In the genomic region with DNA sequence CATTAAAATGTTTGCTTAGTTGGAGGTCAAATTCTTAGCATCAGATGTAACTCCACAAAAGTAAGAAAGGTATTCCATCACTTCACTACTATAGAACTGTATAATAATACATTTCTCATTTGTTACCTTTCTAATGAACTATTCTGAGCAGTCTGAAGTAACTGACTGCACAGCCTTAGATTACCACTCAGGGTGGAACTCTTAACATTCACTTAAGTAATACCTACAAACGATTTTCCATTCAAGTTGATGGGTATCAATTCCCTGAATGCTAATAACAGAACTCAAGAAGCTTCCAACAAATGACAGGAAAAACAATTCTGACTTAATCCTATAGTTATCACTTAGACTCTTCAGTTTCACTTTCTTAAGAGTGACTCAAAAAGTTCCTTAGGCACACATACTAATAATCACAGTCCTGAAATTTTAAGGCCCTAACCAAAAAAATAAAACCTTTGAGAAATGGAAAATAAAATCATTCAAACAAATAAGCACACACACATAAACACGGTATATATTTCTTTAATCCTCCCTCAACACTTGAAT, we compare ENCODE assay signal across 15 cellular contexts. TPM values are rescaled to one million over a fixed set of nuclear protein-coding genes. Genes with fewer than 3 reads are reported as not detected.
DNase-seq lines count a peak whose midpoint lies in the region; ATAC-seq, FAIRE-seq and TF ChIP-seq lines count a peak whose summit lies in the region.
"Had no signal": no experiment of that assay in that cellular context is flagged by ENCODE, and none has a peak within 500 bp of the region (broad histone marks: within the 10 kb centered on the region; RNA-seq: fewer than 3 reads in every experiment).

No MANE protein-coding gene starts in this region.

- H3K9me3 Mint-ChIP-seq in CD4-positive, alpha-beta memory T cell: no peaks in the 10 kb centered on the region
- H3K9me3 Mint-ChIP-seq: neural crest cell had no signal

- H3K9me1 ChIP-seq in keratinocyte (ENCODE audit: control insufficient read depth, extremely low read depth, insufficient read depth, low read length): no peaks in the 10 kb centered on the region

- peaks cover 36% of the 10 kb centered on the region for H3K79me2 ChIP-seq in keratinocyte (ENCODE audit: control insufficient read depth, insufficient read depth, low read length)

- peak overlapping the region; percentile 0 to 81 (median 75) for H3K27ac Mint-ChIP-seq in CD4-positive, alpha-beta memory T cell
- peak overlapping the region; percentile 62 for H3K27ac Mint-ChIP-seq in T-helper 17 cell

- no peak overlapping the region for H3K4me3 ChIP-seq in CD4-positive, alpha-beta memory T cell (ENCODE audit: low read length in 2 of 2)
- H3K4me3 ChIP-seq in keratinocyte (ENCODE audit: control insufficient read depth in 2 of 3, extremely low read depth in 1 of 3, insufficient read depth in 2 of 3, low read depth in 1 of 3, low read length in 3 of 3) (no peak overlapping the region), tibial artery (no peak overlapping the region), dorsolateral prefrontal cortex (no peak overlapping the region)
- H3K4me3 ChIP-seq: esophagus muscularis mucosa had no signal

- peak overlapping the region in 4 of 8 donors; percentile 7 to 57 (median 34) for H3K4me3 Mint-ChIP-seq in CD4-positive, alpha-beta memory T cell
- peak overlapping the region; percentile 31 for H3K4me3 Mint-ChIP-seq in T-helper 17 cell
- H3K4me3 Mint-ChIP-seq: neural crest cell had no signal

- peaks cover 42% of the 10 kb centered on the region for H3K4me1 ChIP-seq in CD4-positive, alpha-beta memory T cell (ENCODE audit: insufficient read depth, low read length)
- H3K4me1 ChIP-seq in keratinocyte (ENCODE audit: control insufficient read depth, extremely low read depth, insufficient read depth, low read length) (no peaks in the 10 kb centered on the region), tibial artery (peaks cover 0 to 12% (median 1%) of the 10 kb centered on the region in 4 donors)
- H3K4me1 ChIP-seq: Caco-2 had no signal

- DNase-seq in CD4-positive, alpha-beta memory T cell: no peak
- DNase-seq in T-helper 17 cell (no peak), keratinocyte (ENCODE audit: low read depth, low spot score) (no peak), NCI-H345 treated with DMSO at 0.1 percent for 48 hours (lab: John Stamatoyannopoulos, UW; ENCODE audit: unreplicated experiment) (no peak), tibial artery (no peak), dorsolateral prefrontal cortex (no peak), GM20000 (ENCODE audit: low spot score) (no peak)
- DNase-seq: activated CD4-positive, alpha-beta T cell treated with anti-CD3 and anti-CD28 coated beads, Interleukin-2, amount 50 U/mL, for 1 hour; Caco-2; MM.1S; NCI-H524; stimulated activated naive CD4-positive, alpha-beta T cell had no signal

- no peak overlapping the region for H3K4me2 ChIP-seq in keratinocyte (ENCODE audit: control insufficient read depth, extremely low read depth, insufficient read depth, low read depth, low read length)

- peak; percentile 13 for FAIRE-seq in keratinocyte (lab: Jason Lieb, UNC)

- no peaks in the 10 kb centered on the region for H3K27me3 ChIP-seq in CD4-positive, alpha-beta memory T cell (ENCODE audit: insufficient read depth, low read length)
- H3K27me3 ChIP-seq in keratinocyte (ENCODE audit: control insufficient read depth, extremely low read depth, insufficient read depth, low read length) (no peaks in the 10 kb centered on the region), tibial artery (no peaks in the 10 kb centered on the region), dorsolateral prefrontal cortex (no peaks in the 10 kb centered on the region)
- H3K27me3 ChIP-seq: esophagus muscularis mucosa had no signal

- peak overlapping the region; percentile 10 for H3K27ac ChIP-seq in CD4-positive, alpha-beta memory T cell (ENCODE audit: low read depth, low read length)
- H3K27ac ChIP-seq in keratinocyte (ENCODE audit: control insufficient read depth, insufficient read depth, low read length) (no peak overlapping the region), tibial artery (no peak overlapping the region), dorsolateral prefrontal cortex (peak overlapping the region in 1 of 59 donors; percentile 27)

- CTCF ChIA-PET in CD4-positive, alpha-beta memory T cell (lab: Charles Lee; ENCODE audit: partially characterized antibody): interaction anchor here (0.6 to 1.3 kb wide), 2 partner anchors 84 to 87 kb away, joined by 3 read pairs; no protein-coding TSS in a partner anchor

- TF ChIP-seq CTCF in keratinocyte (optimal IDR thresholded peaks at IDR 0.05 in 1 of 3, IDR thresholded peaks at IDR 0.05 in 1 of 3, conservative IDR thresholded peaks at IDR 0.05 in 1 of 3; ENCODE audit: extremely low read depth in 1 of 3, insufficient read depth in 2 of 3, low read length in 3 of 3): no peak
- no peak for TF ChIP-seq CTCF in tibial artery (IDR thresholded peaks at IDR 0.05)
- no peak for TF ChIP-seq CTCF in dorsolateral prefrontal cortex (IDR thresholded peaks at IDR 0.05 in 54 of 56, conservative IDR thresholded peaks at IDR 0.05 in 2 of 56; ENCODE audit: low read depth in 1 of 56, partially characterized antibody in 56 of 56)
- no peak for TF ChIP-seq CTCF in GM20000 (IDR thresholded peaks at IDR 0.05; ENCODE audit: extremely low read depth, missing control alignments)

- H3K9me3 ChIP-seq in CD4-positive, alpha-beta memory T cell (ENCODE audit: control insufficient read depth in 1 of 2, low read length in 2 of 2): no peaks in the 10 kb centered on the region
- H3K9me3 ChIP-seq in T-helper 17 cell (ENCODE audit: control insufficient read depth, low read length, poor library complexity, severe bottlenecking): no peaks in the 10 kb centered on the region
- H3K9me3 ChIP-seq in keratinocyte (ENCODE audit: control insufficient read depth, low read depth, low read length): no peaks in the 10 kb centered on the region
- no peaks in the 10 kb centered on the region for H3K9me3 ChIP-seq in tibial artery
- H3K9me3 ChIP-seq: Caco-2, esophagus muscularis mucosa had no signal

- peaks cover 30 to 65% (median 44%) of the 10 kb centered on the region in 4 donors for H3K4me1 Mint-ChIP-seq in CD4-positive, alpha-beta memory T cell
- peaks cover 24% of the 10 kb centered on the region for H3K4me1 Mint-ChIP-seq in T-helper 17 cell

- ATAC-seq in GM21447 (IDR thresholded peaks at IDR 0.05; ENCODE audit: unreplicated experiment): peak; percentile 48
- no peak for ATAC-seq in T-helper 17 cell

- peaks cover 57% of the 10 kb centered on the region for H3K36me3 ChIP-seq in CD4-positive, alpha-beta memory T cell (ENCODE audit: insufficient read depth, low read length)
- H3K36me3 ChIP-seq in keratinocyte (ENCODE audit: control insufficient read depth in 2 of 2, extremely low read depth in 1 of 2, insufficient read depth in 2 of 2, low read length in 2 of 2) (peaks cover 19 to 26% of the 10 kb centered on the region in 2 experiments), tibial artery (peaks cover 26 to 87% (median 61%) of the 10 kb centered on the region in 3 donors)

- H3K9ac ChIP-seq in keratinocyte (ENCODE audit: control insufficient read depth, extremely low read depth, insufficient read depth, low read length): no peak overlapping the region

- peaks cover 3% of the 10 kb centered on the region for H4K20me1 ChIP-seq in keratinocyte (ENCODE audit: control insufficient read depth, extremely low read depth, insufficient read depth, low read length)

- POLR2A ChIA-PET in CD4-positive, alpha-beta memory T cell (lab: Charles Lee; ENCODE audit: partially characterized antibody): interaction anchor here (1.1 kb wide), 1 partner anchor 76 kb away, joined by 3 read pairs; no protein-coding TSS in a partner anchor

- intact Hi-C loops in CD4-positive, alpha-beta memory T cell (cut with micrococcal nuclease): no loop called here
- intact Hi-C loops in tibial artery (cut with DNase I; ENCODE audit: low total_unique reads) (no loop called here), dorsolateral prefrontal cortex (cut with DNase I) (no loop called here)

- no peaks in the 10 kb centered on the region for H3K27me3 Mint-ChIP-seq in CD4-positive, alpha-beta memory T cell
- no peaks in the 10 kb centered on the region for H3K27me3 Mint-ChIP-seq in T-helper 17 cell

- dilution Hi-C loops in keratinocyte (cut with MboI; ENCODE audit: extremely low pct_ligation_motif_present, low sequenced_read_pairs): no loop called here

- no peak overlapping the region for H2AFZ ChIP-seq in keratinocyte (ENCODE audit: control insufficient read depth, low read length)

- peaks cover 44 to 75% of the 10 kb centered on the region in 2 donors for H3K36me3 Mint-ChIP-seq in CD4-positive, alpha-beta memory T cell
- peaks cover 6% of the 10 kb centered on the region for H3K36me3 Mint-ChIP-seq in T-helper 17 cell (ENCODE audit: low read depth)

RNA-seq across cellular contexts. Expression of gene HNRNPD, which starts 20.9 kb away (rescaled TPM):
- total RNA-seq in CD4-positive, alpha-beta memory T cell: 100 to 1,000 TPM; 234 to 247 TPM
- 100 to 1,000 TPM; 158 to 268 TPM for polyA plus RNA-seq in CD4-positive, alpha-beta memory T cell
- total RNA-seq in T-helper 17 cell (100 to 1,000 TPM; 212 to 226 TPM), dorsolateral prefrontal cortex (100 to 1,000 TPM in 115 of 120 experiments, 10 to 100 TPM in 5; 81.5 to 203 (median 140) TPM)
- polyA plus RNA-seq in keratinocyte: 30.3 to 91.3 TPM (median 68.1 TPM) in 3 replicates
- 102 TPM for polyA plus RNA-seq in keratinocyte (2011; ENCODE audit: low read depth)
- polyA plus RNA-seq in keratinocyte (2011; cell fraction: cytosol; rRNA removed): 44.4 and 54.8 TPM in 2 replicates
- 163 and 219 TPM in 2 replicates for polyA plus RNA-seq in keratinocyte (2011; cell fraction: nucleus; rRNA removed)
- 69.2 and 222 TPM in 2 replicates for polyA plus RNA-seq in keratinocyte (2012; ENCODE audit: low replicate concordance)
- 6.6 to 26.6 TPM (median 12.0 TPM) in 3 replicates for polyA minus RNA-seq in keratinocyte
- 16.7 TPM for polyA minus RNA-seq in keratinocyte (2011; cell fraction: cytosol; rRNA and poly(A)+ RNA removed)
- polyA minus RNA-seq in keratinocyte (2011; cell fraction: nucleus; rRNA and poly(A)+ RNA removed): 17.4 and 32.5 TPM in 2 replicates
